In genomic region chr20:63176448-63177133, GRCh38 we compare ENCODE assay signal across 10 cellular contexts. TPM values are rescaled to one million over a fixed set of nuclear protein-coding genes. Genes with fewer than 3 reads are reported as not detected.
A peak's percentile ranks its signal among the peaks of the same experiment; 100 is the strongest.
DNase-seq lines count a peak whose midpoint lies in the region; ATAC-seq and TF ChIP-seq lines count a peak whose summit lies in the region.
"Had no signal": no experiment of that assay in that cellular context is flagged by ENCODE, and none has a peak within 500 bp of the region (broad histone marks: within the 10 kb centered on the region; RNA-seq: fewer than 3 reads in every experiment).

No MANE protein-coding gene starts in this region.

- ATAC-seq in HG03135 (IDR thresholded peaks at IDR 0.05; ENCODE audit: unreplicated experiment): no peak

- peaks cover 60% of the 10 kb centered on the region for H3K27me3 Mint-ChIP-seq in T-helper 2 cell treated with Interferon-gamma antibody and Interleukin-4, amounts not matched to agents 5 μg/mL and 100 μg/mL, for 36 hours (ENCODE audit: low read depth)
- peaks cover 42% of the 10 kb centered on the region for H3K27me3 Mint-ChIP-seq in neural crest cell (ENCODE audit: low read depth)

- no peaks in the 10 kb centered on the region for H3K9me3 ChIP-seq in HEK293 (ENCODE audit: control insufficient read depth, insufficient read depth, low read depth, low read length)

- TF ChIP-seq CTCF in HEK293 (tag by site-specific recombination; IDR thresholded peaks at IDR 0.05) (no peak), neural crest cell (conservative IDR thresholded peaks at IDR 0.05) (no peak)

- peaks cover 8% of the 10 kb centered on the region; the same call in 1 of the 2 replicates for H3K4me1 ChIP-seq in HEK293 (ENCODE audit: control insufficient read depth, insufficient read depth, low read length)

- no peak overlapping the region for H3K4me3 Mint-ChIP-seq in T-helper 2 cell treated with Interferon-gamma antibody and Interleukin-4, amounts not matched to agents 5 μg/mL and 100 μg/mL, for 36 hours
- H3K4me3 Mint-ChIP-seq in neural crest cell: peak overlapping the region; percentile 89

- no peak overlapping the region for H3K4me3 ChIP-seq in HEK293 (ENCODE audit: low read depth, low read length)

- H3K36me3 Mint-ChIP-seq in T-helper 2 cell treated with Interferon-gamma antibody and Interleukin-4, amounts not matched to agents 5 μg/mL and 100 μg/mL, for 36 hours (ENCODE audit: low read depth): no peaks in the 10 kb centered on the region
- H3K36me3 Mint-ChIP-seq in neural crest cell (ENCODE audit: low read depth): no peaks in the 10 kb centered on the region

- H3K27ac ChIP-seq in HEK293 (ENCODE audit: extremely low read depth, low read depth, low read length): no peak overlapping the region
- H3K27ac ChIP-seq: VCaP had no signal

- no peaks in the 10 kb centered on the region for H3K4me1 Mint-ChIP-seq in T-helper 2 cell treated with Interferon-gamma antibody and Interleukin-4, amounts not matched to agents 5 μg/mL and 100 μg/mL, for 36 hours (ENCODE audit: low read depth)
- H3K4me1 Mint-ChIP-seq in neural crest cell: peaks cover 32% of the 10 kb centered on the region

- CTCF ChIA-PET in HEK293 (lab: Yijun Ruan, JAX): interaction anchor here (0.6 kb wide), 1 partner anchor 1106 kb away, joined by 3 read pairs; no protein-coding TSS in a partner anchor

- POLR2A ChIA-PET in HEK293 (lab: Yijun Ruan, JAX): no interaction called here

- peak overlapping the region; percentile 38 for H3K27ac Mint-ChIP-seq in T-helper 2 cell treated with Interferon-gamma antibody and Interleukin-4, amounts not matched to agents 5 μg/mL and 100 μg/mL, for 36 hours
- H3K27ac Mint-ChIP-seq in neural crest cell (ENCODE audit: unreplicated experiment): peak overlapping the region; percentile 83

- DNase-seq in T-helper 2 cell treated with Interferon-gamma antibody and Interleukin-4, amounts not matched to agents 5 μg/mL and 100 μg/mL, for 36 hours (ENCODE audit: low spot score): no peak
- DNase-seq in T-helper 2 cell (no peak), ecto neural progenitor cell (ENCODE audit: low spot score) (peak; percentile 71), neural crest cell (ENCODE audit: low read depth, low spot score) (peak; percentile 35), activated gamma-delta T cell treated with Interleukin-2 at 50 U/mL for 16 hours (no peak)
- no peak for DNase-seq in activated naive CD4-positive, alpha-beta T cell (lab: John Stamatoyannopoulos, UW)
- DNase-seq: Kasumi-1 had no signal

- no peaks in the 10 kb centered on the region for H3K36me3 ChIP-seq in HEK293 (ENCODE audit: control insufficient read depth in 2 of 2, insufficient read depth in 1 of 2, low read length in 2 of 2)

- H3K9me3 Mint-ChIP-seq in T-helper 2 cell treated with Interferon-gamma antibody and Interleukin-4, amounts not matched to agents 5 μg/mL and 100 μg/mL, for 36 hours: no peaks in the 10 kb centered on the region
- H3K9me3 Mint-ChIP-seq in neural crest cell: no peaks in the 10 kb centered on the region

TF ChIP-seq in HEK293, 187 proteins besides CTCF, POLR2A, EP300 and RAD21:
- TF ChIP-seq SP3 (tag by site-specific recombination; IDR thresholded peaks at IDR 0.05) (0 out of 2 replicates have a peak, but pooled peaks have one; percentile 4), ZNF600 (tag by site-specific recombination; IDR thresholded peaks at IDR 0.05) (peak; percentile 92), PRDM10 (tag by site-specific recombination; IDR thresholded peaks at IDR 0.05) (peak; percentile 47), YY1 (tag by site-specific recombination; IDR thresholded peaks at IDR 0.05) (no peak), ZNF335 (tag by site-specific recombination; conservative IDR thresholded peaks at IDR 0.05) (peak; percentile 88), ZBTB48 (tag by site-specific recombination; IDR thresholded peaks at IDR 0.05) (peak; percentile 72; the same call in 1 of the 2 replicates), ZIC2 (tag by site-specific recombination; IDR thresholded peaks at IDR 0.05) (peak; percentile 44; the same call in 1 of the 2 replicates), ZEB2 (tag by site-specific recombination; IDR thresholded peaks at IDR 0.05) (peak; percentile 32; the same call in 1 of the 2 replicates), SP2 (tag by site-specific recombination; IDR thresholded peaks at IDR 0.05) (peak; percentile 63), ZFP37 (tag by site-specific recombination; IDR thresholded peaks at IDR 0.05) (peak; percentile 27; the same call in 1 of the 2 replicates), ZNF354C (tag by site-specific recombination; IDR thresholded peaks at IDR 0.05; ENCODE audit: borderline replicate concordance, low read depth) (no peak), ZNF169 (tag by site-specific recombination; IDR thresholded peaks at IDR 0.05) (no peak), ZBTB17 (tag by site-specific recombination; IDR thresholded peaks at IDR 0.05) (peak; percentile 56; the same call in 1 of the 2 replicates), ZNF155 (tag by site-specific recombination; IDR thresholded peaks at IDR 0.05) (no peak), KLF1 (tag by site-specific recombination; IDR thresholded peaks at IDR 0.05) (0 out of 2 replicates have a peak, but pooled peaks have one; percentile 16), GLIS2 (tag by site-specific recombination; IDR thresholded peaks at IDR 0.05) (peak; percentile 73), SP7 (tag by site-specific recombination; IDR thresholded peaks at IDR 0.05) (peak; percentile 25; the same call in 1 of the 2 replicates)
TF ChIP-seq in HEK293: peak in this region for 13.

RNA-seq across cellular contexts. Expression of gene YTHDF1, which starts 39.3 kb away (rescaled TPM):
- 59.0 and 59.4 TPM in 2 replicates for total RNA-seq in neural crest cell

RNA-seq across cellular contexts. Expression of gene BIRC7, which starts 59.1 kb away (rescaled TPM):
- 6.1 and 6.9 TPM in 2 replicates for total RNA-seq in neural crest cell

Comparison
In these comparisons a context has a peak if more than half of its experiments do, and no peak if none do; other contexts are left out.
1. DNase-seq: peak in ecto neural progenitor cell (single experiment) and neural crest cell (single experiment); none in T-helper 2 cell treated with Interferon-gamma antibody and Interleukin-4, amounts not matched to agents 5 μg/mL and 100 μg/mL, for 36 hours (single experiment), T-helper 2 cell (0 of 5), activated gamma-delta T cell treated with Interleukin-2 at 50 U/mL for 16 hours (single experiment) and activated naive CD4-positive, alpha-beta T cell (0 of 4).